ENCODE assay signal across 30 cellular contexts in the genomic region with DNA sequence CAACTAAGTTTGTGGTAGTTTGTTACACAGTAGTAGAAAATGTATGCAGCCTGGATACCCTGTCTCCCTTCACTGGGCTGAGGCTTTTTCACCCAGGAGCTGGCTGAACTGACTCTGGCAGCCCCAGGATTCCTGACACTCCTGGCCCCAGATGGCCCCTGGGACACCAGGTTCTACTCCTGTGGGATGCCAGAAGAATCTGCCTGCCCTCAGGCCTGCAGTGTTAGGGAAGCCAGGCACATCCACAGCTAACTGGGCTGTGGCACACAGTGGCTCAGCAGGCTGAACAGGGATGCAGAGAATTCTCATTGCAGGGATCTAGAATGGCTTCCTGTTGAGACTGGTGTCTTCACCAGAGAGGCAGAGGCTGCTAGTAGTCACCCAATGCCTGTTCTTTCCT.
"Had no signal": no experiment of that assay in that cellular context is flagged by ENCODE, and none has a peak within 500 bp of the region (broad histone marks: within the 10 kb centered on the region; RNA-seq: fewer than 3 reads in every experiment).

No MANE protein-coding gene starts in this region.

- H3K27ac ChIP-seq: left lung, lower lobe of right lung, neural progenitor cell, neutrophil, ovary, prostate gland, thoracic aorta, tibial artery, upper lobe of right lung had no signal

- H3K27me3 ChIP-seq: left lung, neural progenitor cell, ovary, upper lobe of right lung had no signal

- H3K36me3 ChIP-seq: left lung, neural progenitor cell, neutrophil, ovary, prostate gland, thoracic aorta, tibial artery, upper lobe of right lung had no signal

- H3K36me3 Mint-ChIP-seq: mesothelial cell of epicardium; natural killer cell; neural progenitor cell; stimulated activated memory B cell treated with anti-CD40 and anti-IgM and Interleukin-4, amounts not matched to agents 10 μg/mL and 1 μg/mL and 100 μg/mL, for 72 hours had no signal

- H3K4me1 ChIP-seq: neural progenitor cell, prostate gland had no signal

- H3K9me3 ChIP-seq: neutrophil, ovary, prostate gland, thoracic aorta, upper lobe of right lung had no signal

- H3K4me3 ChIP-seq: left lung, lower lobe of right lung, neural progenitor cell, ovary, prostate gland, smooth muscle cell, thoracic aorta, tibial artery, upper lobe of right lung had no signal

- H3K4me3 Mint-ChIP-seq: mesothelial cell of epicardium; naive B cell; natural killer cell; nephron progenitor cell; neural progenitor cell; stimulated activated memory B cell treated with anti-CD40 and anti-IgM and Interleukin-4, amounts not matched to agents 10 μg/mL and 1 μg/mL and 100 μg/mL, for 72 hours; stimulated activated naive CD8-positive, alpha-beta T cell treated with anti-CD3 and anti-CD28 coated beads, Interleukin-15, amount 100 ng/mL, for 72 hours had no signal

- H3K27ac Mint-ChIP-seq: mesothelial cell of epicardium; naive B cell; natural killer cell; nephron progenitor cell; neural progenitor cell; stimulated activated memory B cell treated with anti-CD40 and anti-IgM and Interleukin-4, amounts not matched to agents 10 μg/mL and 1 μg/mL and 100 μg/mL, for 72 hours; stimulated activated naive CD8-positive, alpha-beta T cell treated with anti-CD3 and anti-CD28 coated beads, Interleukin-15, amount 100 ng/mL, for 72 hours had no signal

- ATAC-seq: left colon; left lung; lower lobe of right lung; natural killer cell; right cardiac atrium; stimulated activated memory B cell treated with anti-CD40 and anti-IgM and Interleukin-4, amounts not matched to agents 10 μg/mL and 1 μg/mL and 100 μg/mL, for 72 hours; stimulated activated naive CD8-positive, alpha-beta T cell treated with anti-CD3 and anti-CD28 coated beads, Interleukin-15, amount 100 ng/mL, for 72 hours; upper lobe of right lung had no signal

- DNase-seq: hippocampal formation; kidney; left colon; left lung; lower lobe of right lung; mammary epithelial cell; mesenchymal stem cell; naive B cell; natural killer cell; nephron progenitor cell; occipital lobe; retina; right cardiac atrium; stimulated activated CD4-positive, alpha-beta T cell treated with anti-CD3 and anti-CD28 coated beads, Interleukin-1b, Interleukin-23, amount 100 ng/mL, for 48 hours; stimulated activated CD4-positive, alpha-beta T cell treated with anti-CD3 and anti-CD28 coated beads, Interleukin-2, amount 100 ng/mL, for 48 hours; stimulated activated CD4-positive, alpha-beta T cell treated with anti-CD3 and anti-CD28 coated beads, Interleukin-4, amount 100 ng/mL, for 4 hours; stimulated activated CD8-positive, alpha-beta memory T cell treated with anti-CD3 and anti-CD28 coated beads, Interleukin-4, amount 100 ng/mL, for 48 hours; stimulated activated naive CD4-positive, alpha-beta T cell treated with Interleukin-2 at 50 U/mL for 16 hours; stimulated activated naive CD8-positive, alpha-beta T cell treated with anti-CD3 and anti-CD28 coated beads, Interleukin-15, amount 100 ng/mL, for 72 hours; tibial artery; trophoblast cell; upper lobe of right lung had no signal

- H3K9me3 Mint-ChIP-seq: natural killer cell had no signal

- H3K4me1 Mint-ChIP-seq: naive B cell; stimulated activated memory B cell treated with anti-CD40 and anti-IgM and Interleukin-4, amounts not matched to agents 10 μg/mL and 1 μg/mL and 100 μg/mL, for 72 hours had no signal
